1 cellular context compared by ENCODE assay signal in the genomic region with DNA sequence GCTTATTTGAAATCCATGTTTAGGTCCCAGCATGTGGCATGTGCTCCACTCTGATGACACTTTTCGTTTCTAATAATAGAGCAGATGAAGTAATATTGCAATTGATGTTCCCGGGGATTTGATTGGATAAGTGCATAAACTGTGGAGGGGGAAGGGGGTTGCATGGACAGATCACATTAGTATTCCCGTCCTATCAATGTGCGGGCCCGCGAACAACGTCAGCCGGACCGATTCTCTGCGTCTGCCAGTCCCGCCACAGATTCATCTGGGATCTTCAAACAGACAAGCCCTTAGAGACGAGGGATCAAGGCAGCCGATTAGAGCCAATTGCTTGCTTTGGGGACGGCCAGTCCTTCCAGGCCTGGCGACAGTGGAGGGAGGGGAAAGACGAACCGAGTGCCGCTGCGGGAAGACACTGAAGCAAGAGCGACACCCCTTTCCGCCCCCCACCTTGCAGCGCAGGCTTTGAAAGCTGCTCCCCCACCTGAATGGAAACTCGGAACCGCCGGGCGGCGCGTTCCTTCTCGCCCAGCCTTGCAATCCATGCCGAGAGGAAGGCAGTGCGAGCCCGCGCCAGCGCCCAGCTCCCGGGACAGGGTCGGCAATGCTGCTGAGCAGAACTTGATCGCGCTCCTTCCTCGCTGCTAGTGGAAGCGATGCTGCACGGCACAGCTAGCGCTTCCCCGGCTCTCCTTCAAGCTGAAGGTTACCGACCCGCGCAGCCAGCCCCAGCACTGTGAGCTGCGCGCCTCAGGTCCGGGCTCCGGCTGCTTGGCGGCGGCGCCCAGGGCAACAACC.
TF ChIP-seq lines count a peak whose summit lies in the region.

Gene RGS7BP, plus strand, starts transcription at position 247 of the 798 bp plus-strand sequence. CDS start 610 bp downstream, outside the sequence.

TF ChIP-seq in GM12878, 131 proteins besides CTCF, POLR2A, EP300 and RAD21 (continued from another document):
- TF ChIP-seq, protein P1, sequence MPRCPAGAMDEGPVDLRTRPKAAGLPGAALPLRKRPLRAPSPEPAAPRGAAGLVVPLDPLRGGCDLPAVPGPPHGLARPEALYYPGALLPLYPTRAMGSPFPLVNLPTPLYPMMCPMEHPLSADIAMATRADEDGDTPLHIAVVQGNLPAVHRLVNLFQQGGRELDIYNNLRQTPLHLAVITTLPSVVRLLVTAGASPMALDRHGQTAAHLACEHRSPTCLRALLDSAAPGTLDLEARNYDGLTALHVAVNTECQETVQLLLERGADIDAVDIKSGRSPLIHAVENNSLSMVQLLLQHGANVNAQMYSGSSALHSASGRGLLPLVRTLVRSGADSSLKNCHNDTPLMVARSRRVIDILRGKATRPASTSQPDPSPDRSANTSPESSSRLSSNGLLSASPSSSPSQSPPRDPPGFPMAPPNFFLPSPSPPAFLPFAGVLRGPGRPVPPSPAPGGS (IDR thresholded peaks at IDR 0.05; ENCODE audit: borderline replicate concordance, insufficient read depth, low read depth, low read length, poor library complexity, severe bottlenecking): no peak
- no peak for TF ChIP-seq NR2C1 (IDR thresholded peaks at IDR 0.05)
- no peak for TF ChIP-seq SMAD5 (IDR thresholded peaks at IDR 0.05; ENCODE audit: low read depth)
- no peak for TF ChIP-seq RFX5 (IDR thresholded peaks at IDR 0.05; ENCODE audit: low read depth, low read length)
- TF ChIP-seq SKIL (IDR thresholded peaks at IDR 0.05; ENCODE audit: low read depth, poor library complexity, severe bottlenecking): no peak
- TF ChIP-seq CREM (IDR thresholded peaks at IDR 0.05; ENCODE audit: low read depth): no peak
- no peak for TF ChIP-seq LARP7 (IDR thresholded peaks at IDR 0.05)
- no peak for TF ChIP-seq KAT2A (conservative IDR thresholded peaks at IDR 0.05; ENCODE audit: control insufficient read depth, low read depth, low read length)
